In the genomic region with DNA sequence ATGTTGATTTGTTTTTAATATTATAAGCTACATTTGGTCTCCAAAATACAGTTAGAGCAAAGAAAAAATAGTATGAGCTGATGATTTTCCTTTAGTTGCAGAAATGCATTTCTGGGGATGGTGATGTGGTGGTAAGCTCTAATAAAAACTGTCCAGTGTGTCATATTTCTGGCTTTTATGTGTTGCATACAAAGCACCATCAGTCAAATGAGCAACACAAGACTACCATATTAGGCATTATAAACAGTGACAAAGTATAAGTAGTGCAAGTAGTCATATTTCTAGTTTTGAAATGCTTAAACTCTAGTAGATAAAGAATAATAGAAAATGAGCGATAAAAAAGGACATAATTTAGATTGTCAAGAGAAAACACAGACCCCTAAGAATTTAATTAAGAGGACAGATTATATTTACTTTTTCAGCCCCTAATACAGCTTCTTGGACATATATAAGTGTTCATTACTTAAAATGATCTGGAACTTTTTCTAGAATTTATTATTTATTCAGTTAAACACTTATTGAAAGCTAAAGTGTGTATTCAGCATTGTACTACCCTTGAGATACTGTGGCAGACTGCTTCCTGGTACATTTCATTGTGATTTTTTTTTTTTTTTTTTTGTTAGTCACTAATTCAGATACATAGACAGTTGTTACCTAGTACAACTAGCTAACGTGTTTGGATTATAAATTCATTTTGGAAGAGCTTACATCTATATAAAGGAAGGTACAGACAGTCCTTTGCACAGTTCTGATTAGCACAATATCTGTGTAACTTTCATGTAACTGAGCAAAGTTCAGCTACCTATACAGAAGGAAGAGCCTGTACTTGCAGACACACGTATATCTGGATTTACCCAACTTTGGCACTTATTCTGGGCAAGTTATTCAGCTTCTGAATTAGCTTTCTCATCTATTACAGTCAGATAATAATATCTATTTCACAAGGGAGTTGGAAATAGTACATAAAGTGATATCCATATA, we compare ENCODE assay signal across 1 cellular context.
TF ChIP-seq lines count a peak whose summit lies in the region.

No MANE protein-coding gene starts in this region.

TF ChIP-seq in HepG2, 621 proteins besides CTCF, POLR2A, EP300 and RAD21:
- peak; percentile 85 for TF ChIP-seq ZNF7 (CRISPR knock-in tag; IDR thresholded peaks at IDR 0.05)
- no peak for TF ChIP-seq MEIS2 (CRISPR knock-in tag; IDR thresholded peaks at IDR 0.05)
- peak; percentile 55; the same call in 1 of the 2 replicates for TF ChIP-seq HNF4A (CRISPR knock-in tag; IDR thresholded peaks at IDR 0.05)
